ENCODE assay signal across 16 cellular contexts in genomic region chr2:172647439-172647838, GRCh38.
DNase-seq lines count a peak whose midpoint lies in the region; ATAC-seq and TF ChIP-seq lines count a peak whose summit lies in the region.
"Had no signal": no experiment of that assay in that cellular context is flagged by ENCODE, and none has a peak within 500 bp of the region (broad histone marks: within the 10 kb centered on the region; RNA-seq: fewer than 3 reads in every experiment).

No MANE protein-coding gene starts in this region.

- intact Hi-C loops in activated T-helper 2 cell treated with anti-CD3 and anti-CD28 coated beads, Interferon-gamma antibody, Interleukin-2, Interleukin-4, amounts not matched to agents 10 μg/mL and 5 μg/mL and 100 μg/mL, durations not matched to agents 14 hours and 24 hours and 36 hours (cut with micrococcal nuclease): no loop called here

- peaks cover 15% of the 10 kb centered on the region for H3K9me3 Mint-ChIP-seq in activated T-helper 2 cell treated with anti-CD3 and anti-CD28 coated beads, Interferon-gamma antibody, Interleukin-2, Interleukin-4, amounts not matched to agents 10 μg/mL and 5 μg/mL and 100 μg/mL, durations not matched to agents 14 hours and 24 hours and 36 hours

- peaks cover 7% of the 10 kb centered on the region for H3F3A ChIP-seq in SK-N-SH (replicated peaks; ENCODE audit: insufficient read depth)

- H3K36me3 ChIP-seq in SK-N-SH (replicated peaks in 1 of 2; ENCODE audit: control insufficient read depth in 1 of 2, insufficient read depth in 2 of 2, low read length in 1 of 2) (no peaks in the 10 kb centered on the region), fibroblast of lung (ENCODE audit: control insufficient read depth, insufficient read depth, low read length) (no peaks in the 10 kb centered on the region)

- no peak overlapping the region for H3K27ac Mint-ChIP-seq in activated T-helper 2 cell treated with anti-CD3 and anti-CD28 coated beads, Interferon-gamma antibody, Interleukin-2, Interleukin-4, amounts not matched to agents 10 μg/mL and 5 μg/mL and 100 μg/mL, durations not matched to agents 14 hours and 24 hours and 36 hours
- H3K27ac Mint-ChIP-seq in T-helper 17 cell: no peak overlapping the region

- no peaks in the 10 kb centered on the region for H3K79me2 ChIP-seq in SK-N-SH (ENCODE audit: insufficient read depth)
- no peaks in the 10 kb centered on the region for H3K79me2 ChIP-seq in fibroblast of lung (ENCODE audit: control insufficient read depth, insufficient read depth, low read length)

- no peak overlapping the region for H3K4me3 Mint-ChIP-seq in activated T-helper 2 cell treated with anti-CD3 and anti-CD28 coated beads, Interferon-gamma antibody, Interleukin-2, Interleukin-4, amounts not matched to agents 10 μg/mL and 5 μg/mL and 100 μg/mL, durations not matched to agents 14 hours and 24 hours and 36 hours (ENCODE audit: low read depth)
- H3K4me3 Mint-ChIP-seq in T-helper 17 cell: no peak overlapping the region

- H3K27me3 Mint-ChIP-seq in activated T-helper 2 cell treated with anti-CD3 and anti-CD28 coated beads, Interferon-gamma antibody, Interleukin-2, Interleukin-4, amounts not matched to agents 10 μg/mL and 5 μg/mL and 100 μg/mL, durations not matched to agents 14 hours and 24 hours and 36 hours (ENCODE audit: low read depth): peaks cover 10% of the 10 kb centered on the region
- H3K27me3 Mint-ChIP-seq in T-helper 17 cell: peaks cover 18% of the 10 kb centered on the region

- H3K36me3 Mint-ChIP-seq in activated T-helper 2 cell treated with anti-CD3 and anti-CD28 coated beads, Interferon-gamma antibody, Interleukin-2, Interleukin-4, amounts not matched to agents 10 μg/mL and 5 μg/mL and 100 μg/mL, durations not matched to agents 14 hours and 24 hours and 36 hours (ENCODE audit: low read depth): no peaks in the 10 kb centered on the region
- peaks cover 8% of the 10 kb centered on the region for H3K36me3 Mint-ChIP-seq in T-helper 17 cell (ENCODE audit: low read depth)

- H3K4me1 ChIP-seq in SK-N-SH (ENCODE audit: control insufficient read depth in 1 of 2, insufficient read depth in 2 of 2, low read depth in 1 of 2, low read length in 1 of 2) (peaks cover 0 to 7% of the 10 kb centered on the region in 2 experiments), fibroblast of lung (ENCODE audit: control insufficient read depth, extremely low read depth, insufficient read depth, low read length) (peaks cover 13% of the 10 kb centered on the region)

- no peak for TF ChIP-seq RAD21 in SK-N-SH (IDR thresholded peaks at IDR 0.05; ENCODE audit: low read length)

- peak overlapping the region in 1 of 2 experiments; percentile 63; a peak in 2 of 4 replicates for H3K27ac ChIP-seq in SK-N-SH (ENCODE audit: low read depth in 2 of 2, low read length in 1 of 2)
- peak overlapping the region; percentile 62 for H3K27ac ChIP-seq in fibroblast of lung (ENCODE audit: insufficient read depth, low read length)

- WGBS in SK-N-SH (ENCODE audit: low lambda C conversion rate): 17% methylated on average over 1 of the region's 1 CpG

- 0 out of 4 replicates have a peak, but pooled peaks of 1 of the 2 experiments have one; percentile 13 for TF ChIP-seq EP300 in SK-N-SH (IDR thresholded peaks at IDR 0.05; ENCODE audit: borderline replicate concordance in 1 of 2, low read depth in 1 of 2, low read length in 1 of 2)

- DNase-seq in ELR (ENCODE audit: low read depth) (peak; percentile 86), SK-N-SH (no peak), fibroblast of lung (ENCODE audit: low read depth in 2 of 2) (peak; percentile 72 to 73), ureter (ENCODE audit: low spot score) (no peak), T-helper 17 cell (no peak)
- DNase-seq in activated T-helper 2 cell treated with anti-CD3 and anti-CD28 coated beads, Interferon-gamma antibody, Interleukin-2, Interleukin-4, amounts not matched to agents 10 μg/mL and 5 μg/mL and 100 μg/mL, durations not matched to agents 14 hours and 24 hours and 36 hours (ENCODE audit: low spot score): no peak
- DNase-seq: Calu3, DMS79 treated with DMSO at 0.1 percent for 48 hours, H7, Kasumi-1, NCI-H1436, NCI-H2029 treated with DMSO at 0.1 percent for 48 hours, NCI-H510A, NCI-H82, SHP77 had no signal

- H3K4me1 Mint-ChIP-seq in activated T-helper 2 cell treated with anti-CD3 and anti-CD28 coated beads, Interferon-gamma antibody, Interleukin-2, Interleukin-4, amounts not matched to agents 10 μg/mL and 5 μg/mL and 100 μg/mL, durations not matched to agents 14 hours and 24 hours and 36 hours (ENCODE audit: low read depth): peaks cover 7% of the 10 kb centered on the region
- no peaks in the 10 kb centered on the region for H3K4me1 Mint-ChIP-seq in T-helper 17 cell

- ATAC-seq in T-helper 17 cell (no peak), GM21723 (IDR thresholded peaks at IDR 0.05; ENCODE audit: unreplicated experiment) (no peak)

- no peaks in the 10 kb centered on the region for H3K27me3 ChIP-seq in SK-N-SH (ENCODE audit: insufficient read depth)
- H3K27me3 ChIP-seq in fibroblast of lung (ENCODE audit: control insufficient read depth, insufficient read depth, low read length): no peaks in the 10 kb centered on the region

- peak overlapping the region; percentile 14; the same call in 1 of the 2 replicates for H3K4me2 ChIP-seq in SK-N-SH
- peak overlapping the region; percentile 21 for H3K4me2 ChIP-seq in fibroblast of lung (ENCODE audit: extremely low read depth, insufficient read depth, low read length)

- H3K9me3 ChIP-seq in SK-N-SH (no peaks in the 10 kb centered on the region), fibroblast of lung (ENCODE audit: control insufficient read depth, insufficient read depth, low read depth, low read length) (no peaks in the 10 kb centered on the region), T-helper 17 cell (ENCODE audit: control insufficient read depth, low read length, poor library complexity, severe bottlenecking) (no peaks in the 10 kb centered on the region)

- no peak for TF ChIP-seq CTCF in SK-N-SH (IDR thresholded peaks at IDR 0.05)
- no peak for TF ChIP-seq CTCF in fibroblast of lung (conservative IDR thresholded peaks at IDR 0.05 in 1 of 2, IDR thresholded peaks at IDR 0.05 in 1 of 2; ENCODE audit: low read depth in 1 of 2, low read length in 2 of 2)

- POLR2A ChIA-PET in SK-N-SH (lab: Yijun Ruan, JAX): no interaction called here

- no peaks in the 10 kb centered on the region for H4K20me1 ChIP-seq in SK-N-SH (ENCODE audit: insufficient read depth)
- H4K20me1 ChIP-seq in fibroblast of lung (ENCODE audit: control insufficient read depth, extremely low read depth, insufficient read depth, low read length): no peaks in the 10 kb centered on the region

- H2AFZ ChIP-seq in SK-N-SH (ENCODE audit: low read depth): peak overlapping the region; percentile 61
- no peak overlapping the region for H2AFZ ChIP-seq in fibroblast of lung (ENCODE audit: low read length)

- no peak overlapping the region for H3K9ac ChIP-seq in SK-N-SH
- no peak overlapping the region for H3K9ac ChIP-seq in fibroblast of lung (ENCODE audit: insufficient read depth, low read length)

- H3K4me3 ChIP-seq in SK-N-SH (ENCODE audit: low read depth in 2 of 2, low read length in 1 of 2): no peak overlapping the region
- no peak overlapping the region for H3K4me3 ChIP-seq in fibroblast of lung (replicated peaks in 1 of 4; ENCODE audit: control extremely low read depth in 1 of 4, insufficient read depth in 1 of 4, low read depth in 3 of 4, low read length in 4 of 4)

- CTCF ChIA-PET in SK-N-SH (lab: Yijun Ruan, JAX): no interaction called here

- H3K9me2 ChIP-seq in SK-N-SH: no peaks in the 10 kb centered on the region

TF ChIP-seq in SK-N-SH, 30 proteins besides CTCF, POLR2A, EP300 and RAD21:
- TF ChIP-seq TCF12 (IDR thresholded peaks at IDR 0.05) (peak; percentile 38; the same call in 1 of the 2 replicates), FOXM1 (IDR thresholded peaks at IDR 0.05; ENCODE audit: low read depth) (no peak)
- TF ChIP-seq, protein P1, sequence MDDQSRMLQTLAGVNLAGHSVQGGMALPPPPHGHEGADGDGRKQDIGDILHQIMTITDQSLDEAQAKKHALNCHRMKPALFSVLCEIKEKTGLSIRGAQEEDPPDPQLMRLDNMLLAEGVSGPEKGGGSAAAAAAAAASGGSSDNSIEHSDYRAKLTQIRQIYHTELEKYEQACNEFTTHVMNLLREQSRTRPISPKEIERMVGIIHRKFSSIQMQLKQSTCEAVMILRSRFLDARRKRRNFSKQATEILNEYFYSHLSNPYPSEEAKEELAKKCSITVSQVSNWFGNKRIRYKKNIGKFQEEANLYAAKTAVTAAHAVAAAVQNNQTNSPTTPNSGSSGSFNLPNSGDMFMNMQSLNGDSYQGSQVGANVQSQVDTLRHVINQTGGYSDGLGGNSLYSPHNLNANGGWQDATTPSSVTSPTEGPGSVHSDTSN (IDR thresholded peaks at IDR 0.05): 0 out of 2 replicates have a peak, but pooled peaks have one; percentile 9

Comparison
In these comparisons a context has a peak if more than half of its experiments do, and no peak if none do; other contexts are left out.
1. DNase-seq: peak in ELR (single experiment) and fibroblast of lung (2 of 2); none in SK-N-SH (single experiment), ureter (single experiment), activated T-helper 2 cell treated with anti-CD3 and anti-CD28 coated beads, Interferon-gamma antibody, Interleukin-2, Interleukin-4, amounts not matched to agents 10 μg/mL and 5 μg/mL and 100 μg/mL, durations not matched to agents 14 hours and 24 hours and 36 hours (single experiment) and T-helper 17 cell (0 of 3).